9 cellular contexts compared by ENCODE assay signal in genomic region chr4:21768349-21769310, GRCh38.
A peak's percentile ranks its signal among the peaks of the same experiment; 100 is the strongest.
DNase-seq lines count a peak whose midpoint lies in the region; ATAC-seq and TF ChIP-seq lines count a peak whose summit lies in the region.
"Had no signal": no experiment of that assay in that cellular context is flagged by ENCODE, and none has a peak within 500 bp of the region (broad histone marks: within the 10 kb centered on the region; RNA-seq: fewer than 3 reads in every experiment).

No MANE protein-coding gene starts in this region.

- intact Hi-C loops in cardiac septum (cut with DNase I) = no loop called here
- intact Hi-C loops in breast epithelium (cut with DNase I; ENCODE audit: low total_unique reads) = loop anchor here (10.0 kb wide), 1 partner anchor 476 kb away; no protein-coding TSS in a partner anchor
- intact Hi-C loops in lower lobe of right lung (cut with DNase I) = loop anchor here (5.0 kb wide), 1 partner anchor 256 kb away; no protein-coding TSS in a partner anchor

- H3K4me3 ChIP-seq in cardiac muscle cell (no peak overlapping the region), breast epithelium (no peak overlapping the region), lower lobe of right lung (no peak overlapping the region)

- H3K27me3 ChIP-seq in cardiac muscle cell (peaks cover 2% of the 10 kb centered on the region), breast epithelium (no peaks in the 10 kb centered on the region), lower lobe of right lung (ENCODE audit: low read depth) (no peaks in the 10 kb centered on the region)

- TF ChIP-seq POLR2A in breast epithelium (IDR thresholded peaks at IDR 0.05) = no peak

- DNase-seq in cardiac muscle cell (ENCODE audit: low read depth in 1 of 2, low spot score in 1 of 2) (peak; percentile 64 to 73), cardiac septum (ENCODE audit: low spot score) (no peak), NCI-H345 treated with DMSO at 0.1 percent for 48 hours (lab: John Stamatoyannopoulos, UW; ENCODE audit: unreplicated experiment) (peak; percentile 7), breast epithelium (ENCODE audit: low spot score in 2 of 2) (no peak), lower lobe of right lung (no peak), NCI-H128 (lab: John Stamatoyannopoulos, UW; ENCODE audit: unreplicated experiment) (no peak)
- DNase-seq in stimulated activated CD4-positive, alpha-beta T cell treated with anti-CD3 and anti-CD28 coated beads, Interleukin-12 subunit alpha, Interleukin-12 subunit beta, amount 100 ng/mL, for 4 hours = no peak
- DNase-seq: stimulated activated naive B cell treated with anti-CD40 and anti-IgM and Interleukin-4, amounts not matched to agents 10 μg/mL and 1 μg/mL and 100 μg/mL, for 72 hours had no signal

- H3K36me3 ChIP-seq in cardiac muscle cell (no peaks in the 10 kb centered on the region), breast epithelium (no peaks in the 10 kb centered on the region), lower lobe of right lung (no peaks in the 10 kb centered on the region)

- no peak overlapping the region for H3K27ac ChIP-seq in cardiac muscle cell
- no peak overlapping the region for H3K27ac ChIP-seq in breast epithelium
- H3K27ac ChIP-seq in lower lobe of right lung = no peak overlapping the region

- TF ChIP-seq CTCF in cardiac muscle cell (IDR thresholded peaks at IDR 0.05; ENCODE audit: low read depth, low read length) (peak; percentile 68), breast epithelium (IDR thresholded peaks at IDR 0.05) (peak in 2 of 3 donors; percentile 56 to 58), lower lobe of right lung (IDR thresholded peaks at IDR 0.05) (peak; percentile 70)

- H3K9me3 ChIP-seq in cardiac muscle cell (ENCODE audit: low read depth) (no peaks in the 10 kb centered on the region), breast epithelium (peaks cover 0 to 4% of the 10 kb centered on the region in 2 donors), lower lobe of right lung (no peaks in the 10 kb centered on the region)

- H3K4me1 ChIP-seq in cardiac muscle cell (ENCODE audit: low read depth) (peaks cover 22% of the 10 kb centered on the region), breast epithelium (no peaks in the 10 kb centered on the region), lower lobe of right lung (no peaks in the 10 kb centered on the region)

- ATAC-seq in HG02798 (IDR thresholded peaks at IDR 0.05; ENCODE audit: poor library complexity, unreplicated experiment) (peak; percentile 75), lower lobe of right lung (no peak)

Comparison
In these comparisons a context has a peak if more than half of its experiments do, and no peak if none do; other contexts are left out.
1. DNase-seq: peak in cardiac muscle cell (2 of 2) and NCI-H345 treated with DMSO at 0.1 percent for 48 hours (single experiment); none in cardiac septum (single experiment), breast epithelium (0 of 2), lower lobe of right lung (single experiment), NCI-H128 (single experiment) and stimulated activated CD4-positive, alpha-beta T cell treated with anti-CD3 and anti-CD28 coated beads, Interleukin-12 subunit alpha, Interleukin-12 subunit beta, amount 100 ng/mL, for 4 hours (single experiment).
2. Peak in every context shown above with its lines, with median percentiles within 50 percentile points of each other: CTCF ChIP-seq.